26 cellular contexts compared by ENCODE assay signal in the genomic region with DNA sequence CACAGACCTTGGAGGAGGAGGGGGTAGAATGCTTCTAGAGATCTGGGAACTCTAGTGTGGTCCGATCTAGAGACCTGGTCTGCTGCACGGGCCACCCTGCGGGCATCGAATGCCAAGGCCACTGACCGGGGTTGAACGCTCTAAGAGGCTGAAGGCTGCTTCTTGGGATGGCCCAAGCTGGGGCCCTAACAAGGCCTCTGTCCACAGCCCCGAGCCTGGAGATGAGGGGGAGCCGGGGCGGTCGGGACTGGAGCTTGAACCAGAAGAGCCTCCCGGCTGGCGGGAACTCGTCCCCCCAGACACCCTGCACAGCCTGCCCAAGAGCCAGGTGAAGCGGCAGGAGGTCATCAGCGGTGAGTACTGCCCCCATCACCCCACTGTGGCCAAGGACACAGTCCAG. TPM values are rescaled to one million over a fixed set of nuclear protein-coding genes. Genes with fewer than 3 reads are reported as not detected.
"Had no signal": no experiment of that assay in that cellular context is flagged by ENCODE, and none has a peak within 500 bp of the region (broad histone marks: within the 10 kb centered on the region; RNA-seq: fewer than 3 reads in every experiment).

No MANE protein-coding gene starts in this region.

- H3K9me3 Mint-ChIP-seq: activated naive CD4-positive, alpha-beta T cell treated with anti-CD3 and anti-CD28 coated beads for 36 hours; activated T-helper 2 cell treated with anti-CD3 and anti-CD28 coated beads, Interferon-gamma antibody, Interleukin-2, Interleukin-4, amounts not matched to agents 10 μg/mL and 5 μg/mL and 100 μg/mL, durations not matched to agents 14 hours and 24 hours and 36 hours; nephron progenitor cell; T-helper 1 cell treated with Interleukin-12 subunit alpha and Interleukin-12 subunit beta and Interleukin-4 antibody, amounts not matched to agents 30 μg/mL and 1 μg/mL, for 36 hours had no signal

- ATAC-seq: activated CD4-positive, CD25-positive, alpha-beta regulatory T cell treated with anti-CD3 and anti-CD28 coated beads, Interleukin-2, amount 50 U/mL, for 24 hours; body of pancreas; left colon; stimulated activated naive CD8-positive, alpha-beta T cell treated with anti-CD3 and anti-CD28 coated beads, Interleukin-15, Interleukin-2, amounts not matched to agents 100 U/mL and 50 U/mL, for 24 hours had no signal

- DNase-seq: activated CD4-positive, alpha-beta T cell treated with anti-CD3 and anti-CD28 coated beads, Interleukin-2, amount 50 U/mL, for 1 hour; activated naive CD4-positive, alpha-beta T cell treated with anti-CD3 and anti-CD28 coated beads for 36 hours; amygdala; body of pancreas; caudate nucleus; foreskin fibroblast; islet precursor cell; left colon; lower lobe of right lung; nephron progenitor cell; occipital lobe; stimulated activated CD4-positive, alpha-beta T cell treated with anti-CD3 and anti-CD28 coated beads, Interleukin-12 subunit alpha, Interleukin-12 subunit beta, amount 100 ng/mL, for 4 hours; stimulated activated CD4-positive, alpha-beta T cell treated with anti-CD3 and anti-CD28 coated beads, Interleukin-1b, Interleukin-23, amount 100 ng/mL, for 48 hours; stimulated activated CD8-positive, alpha-beta memory T cell treated with anti-CD3 and anti-CD28 coated beads, Interleukin-4, amount 100 ng/mL, for 48 hours; stimulated activated naive CD8-positive, alpha-beta T cell treated with anti-CD3 and anti-CD28 coated beads, Interleukin-15, Interleukin-2, amounts not matched to agents 100 U/mL and 50 U/mL, for 24 hours; substantia nigra; tibial artery had no signal

- H3K27ac Mint-ChIP-seq: T-helper 1 cell treated with Interleukin-12 subunit alpha and Interleukin-12 subunit beta and Interleukin-4 antibody, amounts not matched to agents 30 μg/mL and 1 μg/mL, for 36 hours had no signal

- H3K4me3 Mint-ChIP-seq: activated naive CD4-positive, alpha-beta T cell treated with anti-CD3 and anti-CD28 coated beads for 36 hours; nephron progenitor cell; T-helper 1 cell treated with Interleukin-12 subunit alpha and Interleukin-12 subunit beta and Interleukin-4 antibody, amounts not matched to agents 30 μg/mL and 1 μg/mL, for 36 hours had no signal

RNA-seq across cellular contexts. Expression of gene CD79A, which starts 21.2 kb away (rescaled TPM):
- total RNA-seq: body of pancreas, occipital lobe had no signal

RNA-seq across cellular contexts. Expression of gene ERFL, which starts 30.0 kb away (rescaled TPM):
- total RNA-seq: body of pancreas, dermis microvascular lymphatic vessel endothelial cell, occipital lobe, urinary bladder had no signal

RNA-seq across cellular contexts. Expression of gene DMRTC2, which starts 53.4 kb away (rescaled TPM):
- total RNA-seq: activated CD8-positive, alpha-beta memory T cell treated with anti-CD3 and anti-CD28 coated beads for 36 hours; activated naive CD4-positive, alpha-beta T cell treated with anti-CD3 and anti-CD28 coated beads for 36 hours; activated T-helper 2 cell treated with anti-CD3 and anti-CD28 coated beads, Interferon-gamma antibody, Interleukin-2, Interleukin-4, amounts not matched to agents 10 μg/mL and 5 μg/mL and 100 μg/mL, durations not matched to agents 14 hours and 24 hours and 36 hours; body of pancreas; dermis microvascular lymphatic vessel endothelial cell; hepatocyte; left colon; lower lobe of right lung; mesenteric fat pad; occipital lobe; posterior vena cava; urinary bladder had no signal
